In genomic region chr7:152602962-152603361, GRCh38 we compare ENCODE assay signal across 20 cellular contexts.
"Had no signal": no experiment of that assay in that cellular context is flagged by ENCODE, and none has a peak within 500 bp of the region (broad histone marks: within the 10 kb centered on the region; RNA-seq: fewer than 3 reads in every experiment).

No MANE protein-coding gene starts in this region.

- H3K9me3 ChIP-seq: colonic mucosa, esophagus squamous epithelium, gastrocnemius medialis, heart right ventricle, pancreas, tibial artery, vagina had no signal

- ATAC-seq: gastrocnemius medialis; heart right ventricle; left ventricle myocardium superior; pancreas; stimulated activated effector memory CD8-positive, alpha-beta T cell treated with anti-CD3 and anti-CD28 coated beads, Interleukin-12 subunit alpha, Interleukin-12 subunit beta, amount 100 ng/mL, for 72 hours had no signal

- DNase-seq: activated CD4-positive, alpha-beta T cell treated with anti-CD3 and anti-CD28 coated beads, Interleukin-2, amount 50 U/mL, for 4 hours; activated gamma-delta T cell; activated naive CD8-positive, alpha-beta T cell treated with anti-CD3 and anti-CD28 coated beads for 36 hours; activated T-cell treated with anti-CD3 and anti-CD28 coated beads, Interleukin-2, amount 50 U/mL, for 48 hours; aorta; colonic mucosa; esophagus squamous epithelium; gastrocnemius medialis; heart right ventricle; left ventricle myocardium superior; mesendoderm; nephron progenitor cell; pancreas; retina; small intestine; T-helper 2 cell; tibial artery had no signal

- H3K27me3 ChIP-seq: colonic mucosa, esophagus squamous epithelium, gastrocnemius medialis, heart right ventricle, pancreas, vagina had no signal

- H3K4me1 ChIP-seq: colonic mucosa, esophagus squamous epithelium, gastrocnemius medialis, heart right ventricle, pancreas, tibial artery, vagina had no signal

- H3K27ac ChIP-seq: colonic mucosa, esophagus squamous epithelium, gastrocnemius medialis, heart right ventricle, pancreas, tibial artery, vagina had no signal

- H3K36me3 ChIP-seq: colonic mucosa, esophagus squamous epithelium, gastrocnemius medialis, heart right ventricle, pancreas, tibial artery, vagina had no signal

- FAIRE-seq: kidney, pancreas, small intestine had no signal

- H3K4me3 ChIP-seq: colonic mucosa, esophagus squamous epithelium, gastrocnemius medialis, heart right ventricle, pancreas, tibial artery, vagina had no signal
